Comparison of ENCODE assay signal across 1 cellular context in the genomic region with DNA sequence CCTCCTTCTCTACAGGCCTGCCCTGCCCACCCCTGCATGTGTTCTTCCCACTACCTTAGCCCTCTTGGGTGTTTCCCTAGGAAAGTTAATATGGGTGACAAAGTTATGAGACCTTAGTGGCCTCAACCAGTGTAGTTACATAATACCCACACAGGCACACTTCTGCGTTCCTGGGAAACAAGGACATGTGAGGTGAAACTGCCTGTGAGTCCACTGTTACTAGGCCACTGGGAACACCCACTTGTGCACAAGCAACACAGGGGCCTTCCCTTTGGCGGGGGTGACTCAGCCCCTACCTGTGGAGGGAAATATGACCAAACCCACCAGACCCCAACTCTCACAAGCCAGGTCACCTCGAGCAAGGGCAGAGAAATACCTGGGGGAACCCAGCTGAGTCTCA.
TF ChIP-seq lines count a peak whose summit lies in the region.

No MANE protein-coding gene starts in this region.

TF ChIP-seq in H1, 55 proteins besides CTCF, POLR2A, EP300 and RAD21:
- TF ChIP-seq CTBP2 (IDR thresholded peaks at IDR 0.05; ENCODE audit: borderline replicate concordance, insufficient read depth, insufficient read length, low read length) (no peak), GTF2F1 (IDR thresholded peaks at IDR 0.05; ENCODE audit: borderline replicate concordance, low read depth, low read length) (no peak), TBP (IDR thresholded peaks at IDR 0.05; ENCODE audit: low read depth, low read length) (no peak), TAF1 (IDR thresholded peaks at IDR 0.05; ENCODE audit: low read depth, low read length) (no peak), CHD2 (IDR thresholded peaks at IDR 0.05; ENCODE audit: low read length) (no peak), POU5F1 (IDR thresholded peaks at IDR 0.05; ENCODE audit: low read depth, low read length) (no peak), KDM4A (IDR thresholded peaks at IDR 0.05; ENCODE audit: low read depth, low read length, severe bottlenecking) (no peak), POLR2AphosphoS5 (IDR thresholded peaks at IDR 0.05; ENCODE audit: low read depth, low read length) (0 out of 2 replicates have a peak, but pooled peaks have one; percentile 21), BACH1 (IDR thresholded peaks at IDR 0.05; ENCODE audit: low read length) (no peak)
